8 cellular contexts compared by ENCODE assay signal in the genomic region with DNA sequence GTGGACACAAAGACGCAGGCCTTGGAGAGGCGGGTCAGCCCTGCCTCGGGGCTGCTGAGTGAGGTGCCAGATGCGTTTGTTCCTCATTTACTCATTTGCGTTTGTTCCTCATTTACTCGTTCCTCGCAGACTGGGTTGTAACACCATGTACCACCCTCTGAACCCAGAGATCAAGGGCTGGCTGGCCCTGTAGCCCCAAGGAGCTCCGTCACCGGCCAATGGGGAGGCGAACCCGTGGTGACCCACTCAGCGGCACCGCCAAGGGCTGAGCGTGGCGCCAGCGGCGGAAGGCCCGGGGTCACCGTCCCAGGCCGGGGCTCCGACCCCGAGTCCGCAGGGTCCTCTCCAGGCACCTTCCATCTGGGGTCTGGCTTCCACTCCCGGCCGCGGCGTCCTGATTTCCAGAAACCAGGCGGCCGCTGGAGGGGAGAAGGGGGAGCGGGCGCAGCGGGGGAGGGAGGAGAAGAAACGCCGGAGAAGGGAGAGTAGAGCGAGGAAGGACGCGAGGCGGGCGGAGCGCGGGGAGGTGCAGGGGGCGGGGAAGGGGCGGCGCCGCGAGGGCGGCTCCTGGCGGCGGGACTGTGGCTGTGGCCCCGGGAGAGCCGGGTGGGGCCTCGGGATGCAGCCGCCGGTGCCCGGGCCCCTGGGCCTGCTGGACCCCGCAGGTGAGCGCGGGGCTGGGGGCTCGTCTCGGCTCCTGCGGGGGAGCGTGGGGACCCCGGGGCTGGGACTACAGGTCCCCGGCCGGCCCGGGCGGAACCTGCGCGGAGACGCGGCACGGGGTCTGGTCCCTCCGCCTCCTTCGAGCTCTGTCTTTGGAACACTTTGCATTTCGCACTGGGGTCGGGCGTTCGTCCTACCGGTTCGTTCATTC. TPM values are rescaled to one million over a fixed set of nuclear protein-coding genes. Genes with fewer than 3 reads are reported as not detected.
DNase-seq lines count a peak whose midpoint lies in the region; ATAC-seq and TF ChIP-seq lines count a peak whose summit lies in the region.

A gene (plus strand): TSS at position 576 of the 874 bp plus-strand sequence. CDS start 44 bp downstream, at position 620.

- peak within 1 kb of the TSS; percentile 87 for H2AFZ ChIP-seq in OCI-LY3 (ENCODE audit: low read depth, low read length)

- no peaks in the 10 kb centered on the region for H3K36me3 ChIP-seq in OCI-LY3 (replicated peaks; ENCODE audit: low read depth, low read length)

- H3K4me2 ChIP-seq in OCI-LY3 (ENCODE audit: low read length) = peak within 1 kb of the TSS; percentile 97

- no peaks in the 10 kb centered on the region; the same call in 1 of the 2 replicates for H3K9me3 ChIP-seq in OCI-LY3 (ENCODE audit: insufficient read depth, low read length)

- in situ Hi-C loops in ACHN (cut with HindIII; ENCODE audit: low pct_ligation_motif_present, low pct_unique_long_range_greater_than_20kb, low sequenced_read_pairs) = no loop called here

- H3K79me2 ChIP-seq in OCI-LY3 (ENCODE audit: low read length) = no peaks in the 10 kb centered on the region

- peaks cover 36% of the 10 kb centered on the region for H3K27me3 ChIP-seq in OCI-LY3 (ENCODE audit: low read depth, low read length)

- H3K9ac ChIP-seq in OCI-LY3 (ENCODE audit: low read length) = peak within 1 kb of the TSS; percentile 87

- H3K4me1 ChIP-seq in OCI-LY3 (ENCODE audit: low read length) = peaks cover 7% of the 10 kb centered on the region

- ATAC-seq in GM19043 (IDR thresholded peaks at IDR 0.05; ENCODE audit: low read depth, unreplicated experiment) = peak; percentile 79
- ATAC-seq in HG03460 (IDR thresholded peaks at IDR 0.05; ENCODE audit: unreplicated experiment) = peak; percentile 82

- H3K4me3 ChIP-seq in OCI-LY3 (ENCODE audit: low read length) = peak within 1 kb of the TSS; percentile 90
- H3K4me3 ChIP-seq in epithelial cell of proximal tubule (ENCODE audit: low read depth, low read length) = peak within 1 kb of the TSS; percentile 73

- TF ChIP-seq CTCF in OCI-LY3 (IDR thresholded peaks at IDR 0.05; ENCODE audit: low read depth, low read length) (peak; percentile 26; the same call in 1 of the 2 replicates), epithelial cell of proximal tubule (conservative IDR thresholded peaks at IDR 0.05; ENCODE audit: low read depth, low read length) (peak; percentile 18)

- H4K20me1 ChIP-seq in OCI-LY3 (ENCODE audit: insufficient read depth, low read length) = no peaks in the 10 kb centered on the region

- H3K27ac ChIP-seq in OCI-LY3 (ENCODE audit: low read length) = peak within 1 kb of the TSS; percentile 47

- DNase-seq in ACHN (peak; percentile 78), epithelial cell of proximal tubule (ENCODE audit: low read depth) (no peak), mucosa of gallbladder (ENCODE audit: low spot score) (peak; percentile 79)
- DNase-seq in activated T-cell treated with anti-CD3 and anti-CD28 coated beads, Interleukin-2, amount 50 U/mL, for 1 hour = peak; percentile 85
- DNase-seq in stimulated activated CD8-positive, alpha-beta memory T cell treated with anti-CD3 and anti-CD28 coated beads, Interleukin-4, amount 100 ng/mL, for 1 hour (ENCODE audit: low read depth in 2 of 2, low spot score in 1 of 2) = peak; percentile 46 to 51

RNA-seq across cellular contexts. Expression of the gene that starts here (rescaled TPM):
- total RNA-seq in epithelial cell of proximal tubule (6.9 and 7.4 TPM in 2 replicates), mucosa of gallbladder (17.0 TPM)
